1 cellular context compared by ENCODE assay signal in the genomic region with DNA sequence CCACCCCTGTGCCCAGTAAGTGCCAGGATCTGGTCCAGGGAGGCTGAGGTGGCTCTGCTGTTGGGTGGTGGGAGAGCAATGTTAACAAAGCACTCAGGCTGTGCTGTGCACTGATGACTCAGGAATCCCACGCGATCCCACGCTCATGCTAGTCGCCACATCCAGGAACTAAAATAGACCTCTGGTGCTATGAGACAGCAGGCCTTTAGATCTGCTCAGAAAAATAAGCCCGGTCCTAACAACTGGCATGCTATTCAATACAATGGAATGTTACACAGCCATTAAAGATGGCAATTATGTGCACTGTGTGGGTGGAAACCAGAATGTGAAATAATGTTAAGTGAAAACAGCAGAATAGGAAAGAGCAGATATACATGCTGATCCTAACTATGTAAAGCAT.
TF ChIP-seq lines count a peak whose summit lies in the region.

No MANE protein-coding gene starts in this region.

TF ChIP-seq in GM23338, 12 proteins besides CTCF, POLR2A, EP300 and RAD21 (continued from another document):
- TF ChIP-seq, protein P1, sequence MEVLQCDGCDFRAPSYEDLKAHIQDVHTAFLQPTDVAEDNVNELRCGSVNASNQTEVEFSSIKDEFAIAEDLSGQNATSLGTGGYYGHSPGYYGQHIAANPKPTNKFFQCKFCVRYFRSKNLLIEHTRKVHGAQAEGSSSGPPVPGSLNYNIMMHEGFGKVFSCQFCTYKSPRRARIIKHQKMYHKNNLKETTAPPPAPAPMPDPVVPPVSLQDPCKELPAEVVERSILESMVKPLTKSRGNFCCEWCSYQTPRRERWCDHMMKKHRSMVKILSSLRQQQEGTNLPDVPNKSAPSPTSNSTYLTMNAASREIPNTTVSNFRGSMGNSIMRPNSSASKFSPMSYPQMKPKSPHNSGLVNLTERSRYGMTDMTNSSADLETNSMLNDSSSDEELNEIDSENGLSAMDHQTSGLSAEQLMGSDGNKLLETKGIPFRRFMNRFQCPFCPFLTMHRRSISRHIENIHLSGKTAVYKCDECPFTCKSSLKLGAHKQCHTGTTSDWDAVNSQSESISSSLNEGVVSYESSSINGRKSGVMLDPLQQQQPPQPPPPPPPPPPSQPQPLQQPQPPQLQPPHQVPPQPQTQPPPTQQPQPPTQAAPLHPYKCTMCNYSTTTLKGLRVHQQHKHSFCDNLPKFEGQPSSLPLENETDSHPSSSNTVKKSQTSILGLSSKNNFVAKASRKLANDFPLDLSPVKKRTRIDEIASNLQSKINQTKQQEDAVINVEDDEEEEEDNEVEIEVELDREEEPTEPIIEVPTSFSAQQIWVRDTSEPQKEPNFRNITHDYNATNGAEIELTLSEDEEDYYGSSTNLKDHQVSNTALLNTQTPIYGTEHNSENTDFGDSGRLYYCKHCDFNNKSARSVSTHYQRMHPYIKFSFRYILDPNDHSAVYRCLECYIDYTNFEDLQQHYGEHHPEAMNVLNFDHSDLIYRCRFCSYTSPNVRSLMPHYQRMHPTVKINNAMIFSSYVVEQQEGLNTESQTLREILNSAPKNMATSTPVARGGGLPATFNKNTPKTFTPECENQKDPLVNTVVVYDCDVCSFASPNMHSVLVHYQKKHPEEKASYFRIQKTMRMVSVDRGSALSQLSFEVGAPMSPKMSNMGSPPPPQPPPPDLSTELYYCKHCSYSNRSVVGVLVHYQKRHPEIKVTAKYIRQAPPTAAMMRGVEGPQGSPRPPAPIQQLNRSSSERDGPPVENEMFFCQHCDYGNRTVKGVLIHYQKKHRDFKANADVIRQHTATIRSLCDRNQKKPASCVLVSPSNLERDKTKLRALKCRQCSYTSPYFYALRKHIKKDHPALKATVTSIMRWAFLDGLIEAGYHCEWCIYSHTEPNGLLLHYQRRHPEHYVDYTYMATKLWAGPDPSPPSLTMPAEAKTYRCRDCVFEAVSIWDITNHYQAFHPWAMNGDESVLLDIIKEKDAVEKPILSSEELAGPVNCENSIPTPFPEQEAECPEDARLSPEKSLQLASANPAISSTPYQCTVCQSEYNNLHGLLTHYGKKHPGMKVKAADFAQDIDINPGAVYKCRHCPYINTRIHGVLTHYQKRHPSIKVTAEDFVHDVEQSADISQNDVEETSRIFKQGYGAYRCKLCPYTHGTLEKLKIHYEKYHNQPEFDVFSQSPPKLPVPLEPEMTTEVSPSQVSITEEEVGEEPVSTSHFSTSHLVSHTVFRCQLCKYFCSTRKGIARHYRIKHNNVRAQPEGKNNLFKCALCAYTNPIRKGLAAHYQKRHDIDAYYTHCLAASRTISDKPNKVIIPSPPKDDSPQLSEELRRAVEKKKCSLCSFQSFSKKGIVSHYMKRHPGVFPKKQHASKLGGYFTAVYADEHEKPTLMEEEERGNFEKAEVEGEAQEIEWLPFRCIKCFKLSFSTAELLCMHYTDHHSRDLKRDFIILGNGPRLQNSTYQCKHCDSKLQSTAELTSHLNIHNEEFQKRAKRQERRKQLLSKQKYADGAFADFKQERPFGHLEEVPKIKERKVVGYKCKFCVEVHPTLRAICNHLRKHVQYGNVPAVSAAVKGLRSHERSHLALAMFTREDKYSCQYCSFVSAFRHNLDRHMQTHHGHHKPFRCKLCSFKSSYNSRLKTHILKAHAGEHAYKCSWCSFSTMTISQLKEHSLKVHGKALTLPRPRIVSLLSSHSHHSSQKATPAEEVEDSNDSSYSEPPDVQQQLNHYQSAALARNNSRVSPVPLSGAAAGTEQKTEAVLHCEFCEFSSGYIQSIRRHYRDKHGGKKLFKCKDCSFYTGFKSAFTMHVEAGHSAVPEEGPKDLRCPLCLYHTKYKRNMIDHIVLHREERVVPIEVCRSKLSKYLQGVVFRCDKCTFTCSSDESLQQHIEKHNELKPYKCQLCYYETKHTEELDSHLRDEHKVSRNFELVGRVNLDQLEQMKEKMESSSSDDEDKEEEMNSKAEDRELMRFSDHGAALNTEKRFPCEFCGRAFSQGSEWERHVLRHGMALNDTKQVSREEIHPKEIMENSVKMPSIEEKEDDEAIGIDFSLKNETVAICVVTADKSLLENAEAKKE (CRISPR knock-in tag; IDR thresholded peaks at IDR 0.05) = no peak
